ENCODE assay signal across 21 cellular contexts in genomic region chr6:121791396-121792315, GRCh38.
DNase-seq lines count a peak whose midpoint lies in the region; ATAC-seq, FAIRE-seq and TF ChIP-seq lines count a peak whose summit lies in the region.
"Had no signal": no experiment of that assay in that cellular context is flagged by ENCODE, and none has a peak within 500 bp of the region (broad histone marks: within the 10 kb centered on the region; RNA-seq: fewer than 3 reads in every experiment).

No MANE protein-coding gene starts in this region.

- no peak overlapping the region for H3K4me3 Mint-ChIP-seq in mesothelial cell of epicardium
- H3K4me3 Mint-ChIP-seq: activated naive CD8-positive, alpha-beta T cell had no signal

- H3K36me3 Mint-ChIP-seq in mesothelial cell of epicardium, result no peaks in the 10 kb centered on the region
- H3K36me3 Mint-ChIP-seq: activated naive CD8-positive, alpha-beta T cell had no signal

- no peak overlapping the region for H3K27ac Mint-ChIP-seq in mesothelial cell of epicardium
- H3K27ac Mint-ChIP-seq: activated naive CD8-positive, alpha-beta T cell had no signal

- H3K4me3 ChIP-seq in ACC112 (ENCODE audit: low read depth, low read length), result no peak overlapping the region
- H3K4me3 ChIP-seq in H7 (ENCODE audit: insufficient read depth, low read depth, low read length), result no peak overlapping the region
- H3K4me3 ChIP-seq in astrocyte of the spinal cord (ENCODE audit: low read depth, low read length), result no peak overlapping the region
- no peak overlapping the region for H3K4me3 ChIP-seq in iPS DF 6.9 (ENCODE audit: low read length)
- H3K4me3 ChIP-seq: heart left ventricle had no signal

- H3K27ac ChIP-seq in ACC112 (ENCODE audit: low read depth, low read length) (no peak overlapping the region), iPS DF 6.9 (ENCODE audit: low read length) (no peak overlapping the region)
- H3K27ac ChIP-seq: heart left ventricle, RWPE1 had no signal

- DNase-seq in H7 (peak; percentile 6), astrocyte of the spinal cord (ENCODE audit: low read depth, low spot score) (no peak), iPS DF 6.9 (ENCODE audit: low read depth, low spot score) (peak; percentile 7), D721Med (ENCODE audit: insufficient read length, low spot score) (no peak), mesothelial cell of epicardium (ENCODE audit: low spot score in 2 of 2, unreplicated experiment in 2 of 2) (no peak), NCI-H1694 treated with DMSO at 0.1 percent for 48 hours (lab: John Stamatoyannopoulos, UW) (no peak)
- DNase-seq: activated CD4-positive, alpha-beta T cell treated with anti-CD3 and anti-CD28 coated beads for 4 hours; activated T-cell treated with anti-CD3 and anti-CD28 coated beads for 4 hours; GF-D8; heart left ventricle; NCI-H2081; NCI-H69; stimulated activated CD4-positive, alpha-beta T cell treated with anti-CD3 and anti-CD28 coated beads, Interleukin-2, amount 100 ng/mL, for 24 hours; T-helper 2 cell had no signal

- no peak for ATAC-seq in HG03025 (IDR thresholded peaks at IDR 0.05; ENCODE audit: low FRiP score, unreplicated experiment)
- ATAC-seq: heart left ventricle, left lobe of liver had no signal

- H3K27me3 ChIP-seq in ACC112 (ENCODE audit: insufficient read depth, low read length) (no peaks in the 10 kb centered on the region), H7 (ENCODE audit: control insufficient read depth, insufficient read depth, low read length) (no peaks in the 10 kb centered on the region), iPS DF 6.9 (ENCODE audit: control insufficient read depth, insufficient read depth, low read length) (no peaks in the 10 kb centered on the region)
- H3K27me3 ChIP-seq: heart left ventricle had no signal

- no peaks in the 10 kb centered on the region for H3K27me3 Mint-ChIP-seq in mesothelial cell of epicardium (ENCODE audit: low read depth)
- H3K27me3 Mint-ChIP-seq: activated naive CD8-positive, alpha-beta T cell had no signal

- peaks cover under 1% of the 10 kb centered on the region for H3K9me3 Mint-ChIP-seq in mesothelial cell of epicardium

- H3K9me3 ChIP-seq in iPS DF 6.9 (ENCODE audit: control insufficient read depth, insufficient read depth, low read length), result no peaks in the 10 kb centered on the region

- in situ Hi-C loops in astrocyte of the spinal cord (cut with HindIII; ENCODE audit: low sequenced_read_pairs), result no loop called here

- peak; percentile 5 for TF ChIP-seq CTCF in astrocyte of the spinal cord (IDR thresholded peaks at IDR 0.05; ENCODE audit: low read depth, low read length)
- TF ChIP-seq CTCF in D721Med (IDR thresholded peaks at IDR 0.05; ENCODE audit: insufficient read depth, missing control alignments), result no peak
- TF ChIP-seq CTCF in mesothelial cell of epicardium (IDR thresholded peaks at IDR 0.05; ENCODE audit: unreplicated experiment), result no peak

- peaks cover 22% of the 10 kb centered on the region for H3K4me1 ChIP-seq in ACC112 (ENCODE audit: control insufficient read depth, insufficient read depth, low read length, unreplicated experiment)
- no peaks in the 10 kb centered on the region for H3K4me1 ChIP-seq in iPS DF 6.9 (ENCODE audit: control insufficient read depth, insufficient read depth, low read length)
- H3K4me1 ChIP-seq: heart left ventricle had no signal

- FAIRE-seq in D721Med (lab: Jason Lieb, UNC), result no peak
- FAIRE-seq: GM18507, GM19239 had no signal

- no CpG with 5 or more reads among the region's 6 CpGs for WGBS in iPS DF 6.9 (ENCODE audit: insufficient coverage, insufficient read length)

- no peaks in the 10 kb centered on the region for H3K4me1 Mint-ChIP-seq in mesothelial cell of epicardium

- H3K36me3 ChIP-seq in ACC112 (ENCODE audit: insufficient read depth, low read length), result no peaks in the 10 kb centered on the region
- no peaks in the 10 kb centered on the region for H3K36me3 ChIP-seq in H7 (replicated peaks; ENCODE audit: control insufficient read depth, insufficient read depth, low read length)
- H3K36me3 ChIP-seq in iPS DF 6.9 (ENCODE audit: control insufficient read depth, insufficient read depth, low read length), result no peaks in the 10 kb centered on the region
- H3K36me3 ChIP-seq: heart left ventricle had no signal

- no peaks in the 10 kb centered on the region for H3K79me2 ChIP-seq in ACC112 (ENCODE audit: control insufficient read depth, insufficient read depth, low read length, unreplicated experiment)

- peak overlapping the region; percentile 9 for H2AFZ ChIP-seq in ACC112 (ENCODE audit: low read length, unreplicated experiment)

Comparison
In these comparisons a context has a peak if more than half of its experiments do, and no peak if none do; other contexts are left out.
1. DNase-seq: peak in H7 (single experiment) and iPS DF 6.9 (single experiment); none in astrocyte of the spinal cord (single experiment), D721Med (single experiment), mesothelial cell of epicardium (0 of 2) and NCI-H1694 treated with DMSO at 0.1 percent for 48 hours (single experiment).